8 cellular contexts compared by ENCODE assay signal in genomic region chr2:74835831-74836674, GRCh38. TPM values are rescaled to one million over a fixed set of nuclear protein-coding genes. Genes with fewer than 3 reads are reported as not detected.
DNase-seq lines count a peak whose midpoint lies in the region; ATAC-seq and TF ChIP-seq lines count a peak whose summit lies in the region.

No MANE protein-coding gene starts in this region.

- H3K27me3 Mint-ChIP-seq in CD4-positive, alpha-beta memory T cell, result no peaks in the 10 kb centered on the region
- peaks cover 41 to 45% of the 10 kb centered on the region in 2 donors for H3K27me3 Mint-ChIP-seq in effector memory CD8-positive, alpha-beta T cell

- CTCF ChIA-PET in CD4-positive, alpha-beta memory T cell (lab: Charles Lee; ENCODE audit: partially characterized antibody), result interaction anchor here (0.7 to 11.5 kb wide), 22 partner anchors 8 to 148 kb away, joined by 3 to 147 read pairs (median 5); no protein-coding TSS in a partner anchor

- peak in 4 of 5 donors; percentile 33 to 40 (median 38) for DNase-seq in CD4-positive, alpha-beta memory T cell
- DNase-seq in Kasumi-1 (lab: John Stamatoyannopoulos, UW) (peak; percentile 75 to 79), SIG-M5 treated with dmso at 0.1 percent for 504 hours (lab: John Stamatoyannopoulos, UW; ENCODE audit: unreplicated experiment) (peak; percentile 80), myocyte (ENCODE audit: low read depth) (peak; percentile 52), omental fat pad (ENCODE audit: low spot score) (no peak), Ammon's horn (ENCODE audit: low spot score) (no peak)
- DNase-seq in effector memory CD8-positive, alpha-beta T cell, result no peak

- ATAC-seq in GM18511 (IDR thresholded peaks at IDR 0.05; ENCODE audit: unreplicated experiment) (peak; percentile 32), omental fat pad (ENCODE audit: low FRiP score) (no peak)
- ATAC-seq in effector memory CD8-positive, alpha-beta T cell (replicated peaks), result no peak

- H3K27ac Mint-ChIP-seq in CD4-positive, alpha-beta memory T cell, result peak overlapping the region; percentile 17 to 86 (median 84)
- H3K27ac Mint-ChIP-seq in effector memory CD8-positive, alpha-beta T cell, result no peak overlapping the region

- no peaks in the 10 kb centered on the region for H3K27me3 ChIP-seq in CD4-positive, alpha-beta memory T cell (ENCODE audit: insufficient read depth, low read length)

- intact Hi-C loops in CD4-positive, alpha-beta memory T cell (cut with micrococcal nuclease), result loop anchor here (1.0 to 2.0 kb wide), 4 partner anchors 13 to 181 kb away; partner anchors contain the start of gene SEMA4F

- H3K4me1 ChIP-seq in CD4-positive, alpha-beta memory T cell (ENCODE audit: insufficient read depth, low read length), result peaks cover 55% of the 10 kb centered on the region

- no peaks in the 10 kb centered on the region for H3K36me3 ChIP-seq in CD4-positive, alpha-beta memory T cell (ENCODE audit: insufficient read depth, low read length)

- H3K9me3 ChIP-seq in CD4-positive, alpha-beta memory T cell (ENCODE audit: control insufficient read depth in 1 of 2, low read length in 2 of 2), result no peaks in the 10 kb centered on the region

- H3K36me3 Mint-ChIP-seq in CD4-positive, alpha-beta memory T cell, result peaks cover 0 to 1% of the 10 kb centered on the region in 2 donors
- no peaks in the 10 kb centered on the region for H3K36me3 Mint-ChIP-seq in effector memory CD8-positive, alpha-beta T cell (ENCODE audit: insufficient read depth)

- peak in 1 of 3 donors; percentile 12 for TF ChIP-seq CTCF in omental fat pad (IDR thresholded peaks at IDR 0.05)

- peak overlapping the region in 1 of 2 donors; percentile 68 for H3K4me3 ChIP-seq in CD4-positive, alpha-beta memory T cell (ENCODE audit: low read length in 2 of 2)

- no peak overlapping the region for H3K27ac ChIP-seq in CD4-positive, alpha-beta memory T cell (ENCODE audit: low read depth, low read length)

- H3K4me1 Mint-ChIP-seq in CD4-positive, alpha-beta memory T cell, result peaks cover 37 to 65% (median 48%) of the 10 kb centered on the region in 4 donors
- peaks cover 15 to 24% of the 10 kb centered on the region in 2 donors for H3K4me1 Mint-ChIP-seq in effector memory CD8-positive, alpha-beta T cell (ENCODE audit: low read depth in 2 of 2)

- POLR2A ChIA-PET in CD4-positive, alpha-beta memory T cell (lab: Charles Lee; ENCODE audit: partially characterized antibody), result interaction anchor here (0.9 to 9.4 kb wide), 4 partner anchors 9 to 41 kb away, joined by 3 to 148 read pairs (median 10); no protein-coding TSS in a partner anchor

- H3K4me3 Mint-ChIP-seq in CD4-positive, alpha-beta memory T cell, result peak overlapping the region; percentile 90 to 96 (median 92)
- peak overlapping the region; percentile 76 to 80 for H3K4me3 Mint-ChIP-seq in effector memory CD8-positive, alpha-beta T cell

- no peaks in the 10 kb centered on the region for H3K9me3 Mint-ChIP-seq in CD4-positive, alpha-beta memory T cell
- no peaks in the 10 kb centered on the region for H3K9me3 Mint-ChIP-seq in effector memory CD8-positive, alpha-beta T cell

RNA-seq across cellular contexts. Expression of gene HK2, which starts 2.1 kb away (rescaled TPM):
- 1 to 10 TPM; 7.3 to 9.4 TPM for total RNA-seq in CD4-positive, alpha-beta memory T cell
- 1 to 10 TPM; 1.7 to 4.9 TPM for polyA plus RNA-seq in CD4-positive, alpha-beta memory T cell
- total RNA-seq in myocyte (7.0 and 8.3 TPM in 2 replicates), omental fat pad (10 to 100 TPM; 31.3 to 79.9 (median 43.8) TPM)
- 9.1 TPM for polyA plus RNA-seq in myocyte (2012)

Comparison
In these comparisons a context has a peak if more than half of its experiments do, and no peak if none do; other contexts are left out.
1. DNase-seq: peak in CD4-positive, alpha-beta memory T cell (4 of 5), Kasumi-1 (2 of 2), SIG-M5 treated with dmso at 0.1 percent for 504 hours (single experiment) and myocyte (single experiment); none in effector memory CD8-positive, alpha-beta T cell (0 of 3), omental fat pad (single experiment) and Ammon's horn (single experiment).
2. H3K27ac Mint-ChIP-seq: peak in CD4-positive, alpha-beta memory T cell (7 of 7); none in effector memory CD8-positive, alpha-beta T cell (0 of 2).